Comparison of ENCODE assay signal across 1 cellular context in genomic region chr18:26963292-26963691, GRCh38.
TF ChIP-seq lines count a peak whose summit lies in the region.

No MANE protein-coding gene starts in this region.

TF ChIP-seq in liver, 16 proteins besides CTCF, POLR2A, EP300 and RAD21 (continued from another document):
- no peak for TF ChIP-seq ZBTB33 (IDR thresholded peaks at IDR 0.05)
- TF ChIP-seq TAF1 (conservative IDR thresholded peaks at IDR 0.05), result no peak
- no peak for TF ChIP-seq FOXA1 (IDR thresholded peaks at IDR 0.05)
- no peak for TF ChIP-seq MAX (IDR thresholded peaks at IDR 0.05)
